16 cellular contexts compared by ENCODE assay signal in genomic region chr16:87365021-87365713, GRCh38. TPM values are rescaled to one million over a fixed set of nuclear protein-coding genes. Genes with fewer than 3 reads are reported as not detected.
A peak's percentile ranks its signal among the peaks of the same experiment; 100 is the strongest.
DNase-seq lines count a peak whose midpoint lies in the region; ATAC-seq, FAIRE-seq and TF ChIP-seq lines count a peak whose summit lies in the region.
"Had no signal": no experiment of that assay in that cellular context is flagged by ENCODE, and none has a peak within 500 bp of the region (broad histone marks: within the 10 kb centered on the region; RNA-seq: fewer than 3 reads in every experiment).

No MANE protein-coding gene starts in this region.

- no peak for DNase-seq in activated naive CD8-positive, alpha-beta T cell treated with anti-CD3 and anti-CD28 coated beads, Interleukin-2, amount 10 ng/mL, durations not matched to agents 7 days and 5 days
- no peak for DNase-seq in activated naive CD8-positive, alpha-beta T cell treated with anti-CD3 and anti-CD28 coated beads for 36 hours
- DNase-seq in T-helper 17 cell (no peak), HepG2 (ENCODE audit: low spot score) (no peak), gastrocnemius medialis (no peak), NCI-H2107 treated with DMSO at 0.1 percent for 48 hours (lab: John Stamatoyannopoulos, UW; ENCODE audit: unreplicated experiment) (no peak), NCI-H69 (lab: John Stamatoyannopoulos, UW) (no peak)
- DNase-seq: ACHN, EL, NCI-H1105 treated with DMSO at 0.1 percent for 48 hours, NCI-H187, NCI-H446, NCI-H774 had no signal

- peaks cover 45 to 88% of the 10 kb centered on the region in 2 experiments for H3K36me3 ChIP-seq in HepG2 (replicated peaks in 1 of 2; ENCODE audit: control insufficient read depth in 1 of 2, insufficient read depth in 2 of 2, low read length in 2 of 2)
- H3K36me3 ChIP-seq in gastrocnemius medialis: no peaks in the 10 kb centered on the region

- H3K27me3 ChIP-seq in HepG2 (ENCODE audit: control insufficient read depth in 1 of 2, insufficient read depth in 2 of 2, low read length in 2 of 2) (no peaks in the 10 kb centered on the region), gastrocnemius medialis (no peaks in the 10 kb centered on the region)

- no TSS peak for BruUV-seq in HepG2 (replicated peaks; lab: Mats Ljungman, UMichigan)

- H3K4me2 ChIP-seq in HepG2 (ENCODE audit: low read depth, low read length): no peak overlapping the region
- H3K4me2 ChIP-seq: KMS-11 had no signal

- FAIRE-seq in HepG2 (lab: Jason Lieb, UNC): no peak
- FAIRE-seq: H54 had no signal

- H3K27ac Mint-ChIP-seq in activated naive CD8-positive, alpha-beta T cell treated with anti-CD3 and anti-CD28 coated beads, Interleukin-2, amount 10 ng/mL, durations not matched to agents 7 days and 5 days: peak overlapping the region; percentile 88
- no peak overlapping the region for H3K27ac Mint-ChIP-seq in activated naive CD8-positive, alpha-beta T cell treated with anti-CD3 and anti-CD28 coated beads for 36 hours
- H3K27ac Mint-ChIP-seq in T-helper 17 cell: peak overlapping the region; percentile 69

- no peak for TF ChIP-seq EP300 in HepG2 (IDR thresholded peaks at IDR 0.05; ENCODE audit: low read depth in 2 of 2, low read length in 2 of 2)
- TF ChIP-seq EP300 in HepG2 (CRISPR knock-in tag; IDR thresholded peaks at IDR 0.05; ENCODE audit: borderline replicate concordance): no peak

- H3K36me3 Mint-ChIP-seq in activated naive CD8-positive, alpha-beta T cell treated with anti-CD3 and anti-CD28 coated beads, Interleukin-2, amount 10 ng/mL, durations not matched to agents 7 days and 5 days: no peaks in the 10 kb centered on the region
- peaks cover 14% of the 10 kb centered on the region for H3K36me3 Mint-ChIP-seq in activated naive CD8-positive, alpha-beta T cell treated with anti-CD3 and anti-CD28 coated beads for 36 hours
- H3K36me3 Mint-ChIP-seq in T-helper 17 cell (ENCODE audit: low read depth): peaks cover 2% of the 10 kb centered on the region

- 95% methylated on average over 13 of the region's 13 CpGs for WGBS in HepG2 (ENCODE audit: low lambda C conversion rate)

- no peaks in the 10 kb centered on the region for H3K27me3 Mint-ChIP-seq in activated naive CD8-positive, alpha-beta T cell treated with anti-CD3 and anti-CD28 coated beads, Interleukin-2, amount 10 ng/mL, durations not matched to agents 7 days and 5 days
- no peaks in the 10 kb centered on the region for H3K27me3 Mint-ChIP-seq in activated naive CD8-positive, alpha-beta T cell treated with anti-CD3 and anti-CD28 coated beads for 36 hours
- H3K27me3 Mint-ChIP-seq in T-helper 17 cell: no peaks in the 10 kb centered on the region

- in situ Hi-C loops in HepG2 (cut with HindIII; ENCODE audit: extremely low pct_ligation_motif_present, low pct_unique_long_range_greater_than_20kb): no loop called here
- in situ Hi-C loops in gastrocnemius medialis (cut with MboI; ENCODE audit: low sequenced_read_pairs in 4 of 4): no loop called here

- intact Hi-C loops in HepG2 (cut with micrococcal nuclease; ENCODE audit: unreplicated experiment) (no loop called here), gastrocnemius medialis (cut with DNase I; ENCODE audit: low total_unique reads) (no loop called here)

- peaks cover 99% of the 10 kb centered on the region for H4K20me1 ChIP-seq in HepG2 (ENCODE audit: insufficient read depth, low read length)

- TF ChIP-seq CTCF in HepG2 (CRISPR knock-in tag; IDR thresholded peaks at IDR 0.05): no peak
- no peak for TF ChIP-seq CTCF in gastrocnemius medialis (IDR thresholded peaks at IDR 0.05 in 4 of 5, conservative IDR thresholded peaks at IDR 0.05 in 1 of 5)

- POLR2A ChIA-PET in activated naive CD8-positive, alpha-beta T cell treated with anti-CD3 and anti-CD28 coated beads, Interleukin-2, amount 10 ng/mL, durations not matched to agents 7 days and 5 days (lab: Charles Lee): interaction anchor here (1.0 to 2.7 kb wide), 3 partner anchors 18 to 27 kb away, joined by 3 to 12 read pairs (median 4); partner anchors contain the start of genes FBXO31 and MAP1LC3B
- POLR2A ChIA-PET in HepG2 (lab: Yijun Ruan, JAX): interaction anchor here (18.0 kb wide), 1 partner anchor 13 kb away, joined by 265 read pairs; the partner anchor contains the start of gene FBXO31

- H3K79me2 ChIP-seq in HepG2 (ENCODE audit: insufficient read depth, low read length): peaks cover 98% of the 10 kb centered on the region

- TF ChIP-seq RAD21 in HepG2 (CRISPR knock-in tag; IDR thresholded peaks at IDR 0.05): no peak

- H3K9me3 ChIP-seq in T-helper 17 cell (ENCODE audit: control insufficient read depth, low read length, poor library complexity, severe bottlenecking) (no peaks in the 10 kb centered on the region), HepG2 (ENCODE audit: low read length) (no peaks in the 10 kb centered on the region), gastrocnemius medialis (no peaks in the 10 kb centered on the region)

- H3K4me3 Mint-ChIP-seq in activated naive CD8-positive, alpha-beta T cell treated with anti-CD3 and anti-CD28 coated beads, Interleukin-2, amount 10 ng/mL, durations not matched to agents 7 days and 5 days: no peak overlapping the region
- H3K4me3 Mint-ChIP-seq in activated naive CD8-positive, alpha-beta T cell treated with anti-CD3 and anti-CD28 coated beads for 36 hours: no peak overlapping the region
- H3K4me3 Mint-ChIP-seq in T-helper 17 cell: no peak overlapping the region

- CTCF ChIA-PET in HepG2 (lab: Yijun Ruan, JAX; ENCODE audit: low intra/inter-chr PET ratio, low total read pairs): no interaction called here

- H3K9me3 Mint-ChIP-seq in activated naive CD8-positive, alpha-beta T cell treated with anti-CD3 and anti-CD28 coated beads, Interleukin-2, amount 10 ng/mL, durations not matched to agents 7 days and 5 days: no peaks in the 10 kb centered on the region
- no peaks in the 10 kb centered on the region for H3K9me3 Mint-ChIP-seq in activated naive CD8-positive, alpha-beta T cell treated with anti-CD3 and anti-CD28 coated beads for 36 hours

- peaks cover 21% of the 10 kb centered on the region for H3K4me1 Mint-ChIP-seq in activated naive CD8-positive, alpha-beta T cell treated with anti-CD3 and anti-CD28 coated beads, Interleukin-2, amount 10 ng/mL, durations not matched to agents 7 days and 5 days
- H3K4me1 Mint-ChIP-seq in activated naive CD8-positive, alpha-beta T cell treated with anti-CD3 and anti-CD28 coated beads for 36 hours: peaks cover 44% of the 10 kb centered on the region
- H3K4me1 Mint-ChIP-seq in T-helper 17 cell: peaks cover 31% of the 10 kb centered on the region

- H3K4me3 ChIP-seq in HepG2 (replicated peaks in 1 of 3; ENCODE audit: insufficient read depth in 1 of 3, low read depth in 2 of 3, low read length in 3 of 3) (no peak overlapping the region), gastrocnemius medialis (no peak overlapping the region)

- H2AFZ ChIP-seq in HepG2 (ENCODE audit: low read length): no peak overlapping the region

- H3K9ac ChIP-seq in HepG2 (ENCODE audit: insufficient read depth, low read depth, low read length): no peak overlapping the region
- H3K9ac ChIP-seq: KMS-11 had no signal

- ATAC-seq in activated naive CD8-positive, alpha-beta T cell treated with anti-CD3 and anti-CD28 coated beads, Interleukin-2, amount 10 ng/mL, durations not matched to agents 7 days and 5 days (ENCODE audit: low read depth): no peak
- ATAC-seq in T-helper 17 cell: no peak
- no peak for ATAC-seq in HepG2
- ATAC-seq in gastrocnemius medialis: no peak
- ATAC-seq in HG03469 (IDR thresholded peaks at IDR 0.05; ENCODE audit: unreplicated experiment): no peak

- H3K4me1 ChIP-seq in HepG2 (ENCODE audit: insufficient read depth, low read length): peaks cover 59% of the 10 kb centered on the region
- H3K4me1 ChIP-seq in gastrocnemius medialis: peaks cover 81 to 86% of the 10 kb centered on the region in 2 donors

- TF ChIP-seq POLR2A in HepG2 (IDR thresholded peaks at IDR 0.05; ENCODE audit: insufficient read depth in 1 of 2, low read depth in 2 of 2, low read length in 2 of 2) (no peak), gastrocnemius medialis (IDR thresholded peaks at IDR 0.05) (no peak)

- H3K27ac ChIP-seq in HepG2 (ENCODE audit: extremely low read length, insufficient read depth, low read length) (no peak overlapping the region), gastrocnemius medialis (peak overlapping the region; percentile 92 to 97 (median 93))
- H3K27ac ChIP-seq: KMS-11 had no signal

RNA-seq across cellular contexts. Expression of gene FBXO31, which starts 18.4 kb away (rescaled TPM):
- total RNA-seq in activated naive CD8-positive, alpha-beta T cell treated with anti-CD3 and anti-CD28 coated beads, Interleukin-2, amount 10 ng/mL, durations not matched to agents 7 days and 5 days: 10 to 100 TPM; 36.6 TPM
- total RNA-seq in activated naive CD8-positive, alpha-beta T cell treated with anti-CD3 and anti-CD28 coated beads for 36 hours: 10 to 100 TPM; 35.6 to 38.3 TPM
- 10 to 100 TPM; 32.7 to 41.7 TPM for total RNA-seq in T-helper 17 cell
- total RNA-seq in HepG2 (2016; rRNA removed; fragmentation: Illumina TruSeq; extraction: Trizol): 81.3 and 92.4 TPM in 2 replicates
- 18.3 and 22.9 TPM in 2 replicates for total RNA-seq in HepG2 (2016; cell fraction: cytosol; rRNA removed; fragmentation: Illumina TruSeq; extraction: Trizol; ENCODE audit: low read depth)
- 64.5 and 91.5 TPM in 2 replicates for total RNA-seq in HepG2 (2016; cell fraction: insoluble cytoplasmic fraction; rRNA removed; fragmentation: Illumina TruSeq; extraction: Trizol)
- 33.7 and 38.0 TPM in 2 replicates for total RNA-seq in HepG2 (2016; cell fraction: membrane; rRNA removed; fragmentation: Illumina TruSeq; extraction: Trizol)
- 94.4 and 107 TPM in 2 replicates for total RNA-seq in HepG2 (2016; cell fraction: nucleus; rRNA removed; fragmentation: Illumina TruSeq; extraction: Trizol)
- polyA plus RNA-seq in HepG2 (2011; rRNA removed): 101 and 118 TPM in 2 replicates
- 51.6 and 63.1 TPM in 2 replicates for polyA plus RNA-seq in HepG2 (2011; cell fraction: cytosol; rRNA removed)
- 393 and 579 TPM in 2 replicates for polyA plus RNA-seq in HepG2 (2011; cell fraction: nucleus; rRNA removed)
- 75.5 and 101 TPM in 2 replicates for polyA plus RNA-seq in HepG2 (2012)
- 6.1 and 6.4 TPM in 2 replicates for polyA plus RNA-seq in HepG2 (2016; cell fraction: cytosol; fragmentation: Illumina TruSeq; extraction: Trizol; ENCODE audit: low read depth)
- 57.9 and 71.3 TPM in 2 replicates for polyA plus RNA-seq in HepG2 (2016; cell fraction: insoluble cytoplasmic fraction; fragmentation: Illumina TruSeq; extraction: Trizol; ENCODE audit: low read depth)
- 18.2 and 18.3 TPM in 2 replicates for polyA plus RNA-seq in HepG2 (2016; cell fraction: membrane; fragmentation: Illumina TruSeq; extraction: Trizol; ENCODE audit: low read depth)
- 256 and 269 TPM in 2 replicates for polyA plus RNA-seq in HepG2 (2016; cell fraction: nucleus; fragmentation: Illumina TruSeq; extraction: Trizol; ENCODE audit: insufficient read depth, low read depth)
- polyA minus RNA-seq in HepG2 (2011; rRNA and poly(A)+ RNA removed; ENCODE audit: low replicate concordance): 29.6 and 164 TPM in 2 replicates
- 53.4 and 63.9 TPM in 2 replicates for polyA minus RNA-seq in HepG2 (2011; cell fraction: cytosol; rRNA and poly(A)+ RNA removed)
- 202 and 208 TPM in 2 replicates for polyA minus RNA-seq in HepG2 (2011; cell fraction: nucleus; rRNA and poly(A)+ RNA removed)
- 100 to 1,000 TPM; 156 to 264 (median 201) TPM for total RNA-seq in gastrocnemius medialis

RNA-seq across cellular contexts. Expression of gene MAP1LC3B, which starts 27.0 kb away (rescaled TPM):
- total RNA-seq in activated naive CD8-positive, alpha-beta T cell treated with anti-CD3 and anti-CD28 coated beads, Interleukin-2, amount 10 ng/mL, durations not matched to agents 7 days and 5 days: 10 to 100 TPM; 55.6 to 57.4 TPM
- total RNA-seq in activated naive CD8-positive, alpha-beta T cell treated with anti-CD3 and anti-CD28 coated beads for 36 hours: 10 to 100 TPM; 55.6 to 57.0 TPM
- total RNA-seq in T-helper 17 cell (100 to 1,000 TPM in 1 of 2 donors, 10 to 100 TPM in 1; 90.6 to 102 TPM), HepG2 (2016; rRNA removed; fragmentation: Illumina TruSeq; extraction: Trizol) (15.7 and 30.6 TPM in 2 replicates), gastrocnemius medialis (100 to 1,000 TPM in 3 of 4 donors, 10 to 100 TPM in 1; 76.3 to 165 (median 122) TPM)
- total RNA-seq in HepG2 (2016; cell fraction: cytosol; rRNA removed; fragmentation: Illumina TruSeq; extraction: Trizol; ENCODE audit: low read depth): 5.5 and 7.0 TPM in 2 replicates
- 15.9 and 27.1 TPM in 2 replicates for total RNA-seq in HepG2 (2016; cell fraction: insoluble cytoplasmic fraction; rRNA removed; fragmentation: Illumina TruSeq; extraction: Trizol)
- total RNA-seq in HepG2 (2016; cell fraction: membrane; rRNA removed; fragmentation: Illumina TruSeq; extraction: Trizol): 24.8 and 26.3 TPM in 2 replicates
- 22.0 and 22.3 TPM in 2 replicates for total RNA-seq in HepG2 (2016; cell fraction: nucleus; rRNA removed; fragmentation: Illumina TruSeq; extraction: Trizol)
- 37.4 and 37.9 TPM in 2 replicates for polyA plus RNA-seq in HepG2 (2011; rRNA removed)
- 18.1 and 36.3 TPM in 2 replicates for polyA plus RNA-seq in HepG2 (2011; cell fraction: cytosol; rRNA removed)
- 15.1 and 23.4 TPM in 2 replicates for polyA plus RNA-seq in HepG2 (2011; cell fraction: nucleus; rRNA removed)
- polyA plus RNA-seq in HepG2 (2012): 68.5 and 98.3 TPM in 2 replicates
- polyA plus RNA-seq in HepG2 (2016; cell fraction: cytosol; fragmentation: Illumina TruSeq; extraction: Trizol; ENCODE audit: low read depth): 9.9 and 13.1 TPM in 2 replicates
- 65.5 and 71.9 TPM in 2 replicates for polyA plus RNA-seq in HepG2 (2016; cell fraction: insoluble cytoplasmic fraction; fragmentation: Illumina TruSeq; extraction: Trizol; ENCODE audit: low read depth)
- 26.7 and 27.4 TPM in 2 replicates for polyA plus RNA-seq in HepG2 (2016; cell fraction: membrane; fragmentation: Illumina TruSeq; extraction: Trizol; ENCODE audit: low read depth)
- polyA plus RNA-seq in HepG2 (2016; cell fraction: nucleus; fragmentation: Illumina TruSeq; extraction: Trizol; ENCODE audit: insufficient read depth, low read depth): 42.6 and 45.0 TPM in 2 replicates
- polyA minus RNA-seq in HepG2 (2011; rRNA and poly(A)+ RNA removed; ENCODE audit: low replicate concordance): 13.2 and 15.8 TPM in 2 replicates
- polyA minus RNA-seq in HepG2 (2011; cell fraction: cytosol; rRNA and poly(A)+ RNA removed): 22.2 and 35.4 TPM in 2 replicates
- polyA minus RNA-seq in HepG2 (2011; cell fraction: nucleus; rRNA and poly(A)+ RNA removed): 23.0 and 32.7 TPM in 2 replicates

RNA-seq across cellular contexts. Expression of gene C16orf95, which starts 48.0 kb away (rescaled TPM):
- total RNA-seq in activated naive CD8-positive, alpha-beta T cell treated with anti-CD3 and anti-CD28 coated beads, Interleukin-2, amount 10 ng/mL, durations not matched to agents 7 days and 5 days: 1 to 10 TPM; 4.9 to 8.0 TPM
- total RNA-seq in activated naive CD8-positive, alpha-beta T cell treated with anti-CD3 and anti-CD28 coated beads for 36 hours: 10 to 100 TPM in 1 of 2 experiments, 1 to 10 TPM in 1; 9.9 to 11.4 TPM
- total RNA-seq in T-helper 17 cell: 1 to 10 TPM; 2.0 to 2.6 TPM
- total RNA-seq in HepG2 (2016; rRNA removed; fragmentation: Illumina TruSeq; extraction: Trizol): 7.2 and 8.6 TPM in 2 replicates
- 20.8 and 21.6 TPM in 2 replicates for total RNA-seq in HepG2 (2016; cell fraction: cytosol; rRNA removed; fragmentation: Illumina TruSeq; extraction: Trizol; ENCODE audit: low read depth)
- total RNA-seq in HepG2 (2016; cell fraction: insoluble cytoplasmic fraction; rRNA removed; fragmentation: Illumina TruSeq; extraction: Trizol): 6.9 and 8.1 TPM in 2 replicates
- 15.4 and 16.2 TPM in 2 replicates for total RNA-seq in HepG2 (2016; cell fraction: membrane; rRNA removed; fragmentation: Illumina TruSeq; extraction: Trizol)
- 6.3 TPM in 2 replicates for total RNA-seq in HepG2 (2016; cell fraction: nucleus; rRNA removed; fragmentation: Illumina TruSeq; extraction: Trizol)
- 2.0 and 2.8 TPM in 2 replicates for polyA plus RNA-seq in HepG2 (2011; rRNA removed)
- polyA plus RNA-seq in HepG2 (2011; cell fraction: cytosol; rRNA removed): 1.3 and 3.1 TPM in 2 replicates
- polyA plus RNA-seq in HepG2 (2011; cell fraction: nucleus; rRNA removed): 4.1 and 5.0 TPM in 2 replicates
- polyA plus RNA-seq in HepG2 (2012): 3.8 and 4.5 TPM in 2 replicates
- 14.5 and 18.3 TPM in 2 replicates for polyA plus RNA-seq in HepG2 (2016; cell fraction: cytosol; fragmentation: Illumina TruSeq; extraction: Trizol; ENCODE audit: low read depth)
- 6.1 and 7.7 TPM in 2 replicates for polyA plus RNA-seq in HepG2 (2016; cell fraction: insoluble cytoplasmic fraction; fragmentation: Illumina TruSeq; extraction: Trizol; ENCODE audit: low read depth)
- 13.5 and 16.8 TPM in 2 replicates for polyA plus RNA-seq in HepG2 (2016; cell fraction: membrane; fragmentation: Illumina TruSeq; extraction: Trizol; ENCODE audit: low read depth)
- polyA plus RNA-seq in HepG2 (2016; cell fraction: nucleus; fragmentation: Illumina TruSeq; extraction: Trizol; ENCODE audit: insufficient read depth, low read depth): 7.1 and 7.6 TPM in 2 replicates
- 2.1 and 2.6 TPM in 2 replicates for polyA minus RNA-seq in HepG2 (2011; rRNA and poly(A)+ RNA removed; ENCODE audit: low replicate concordance)
- 0.79 and 1.4 TPM in 2 replicates for polyA minus RNA-seq in HepG2 (2011; cell fraction: cytosol; rRNA and poly(A)+ RNA removed)
- 3.7 and 5.0 TPM in 2 replicates for polyA minus RNA-seq in HepG2 (2011; cell fraction: nucleus; rRNA and poly(A)+ RNA removed)
- total RNA-seq in gastrocnemius medialis: 1 to 10 TPM in 3 of 4 donors, under 1 TPM in 1; 0.22 to 3.8 (median 1.3) TPM
